ENCODE assay signal across 10 cellular contexts in the genomic region with DNA sequence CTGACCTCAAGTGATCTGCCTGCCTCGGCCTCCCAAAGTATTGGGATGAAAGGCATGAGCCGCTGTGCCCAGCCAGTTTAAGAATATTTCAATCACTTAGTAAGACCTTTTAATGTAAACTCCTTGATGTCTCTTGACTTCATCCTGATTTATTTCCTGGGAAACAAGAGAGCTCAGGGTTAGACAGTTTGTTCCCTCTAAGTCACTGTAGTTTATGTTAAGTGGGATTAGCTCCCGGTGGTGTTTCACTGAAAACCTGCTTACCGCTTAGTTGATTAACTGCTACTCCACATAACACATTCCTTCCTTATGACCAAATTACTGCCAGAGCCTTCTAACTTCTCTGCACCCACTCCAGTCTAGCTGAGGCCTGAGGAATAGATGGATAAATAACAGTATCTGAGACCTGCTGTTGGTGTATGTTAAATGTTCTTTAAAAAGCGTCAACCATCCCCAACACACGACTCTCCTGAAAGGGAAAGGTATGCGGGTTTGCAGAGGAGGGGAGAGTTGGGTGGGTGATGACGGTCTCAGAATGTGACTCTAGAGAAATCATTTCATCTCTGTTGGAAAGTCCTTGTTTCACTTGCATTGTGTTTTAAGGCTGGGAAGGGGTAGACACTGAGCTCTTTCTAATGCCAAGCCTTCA. TPM values are rescaled to one million over a fixed set of nuclear protein-coding genes. Genes with fewer than 3 reads are reported as not detected.
DNase-seq lines count a peak whose midpoint lies in the region; ATAC-seq and TF ChIP-seq lines count a peak whose summit lies in the region.
"Had no signal": no experiment of that assay in that cellular context is flagged by ENCODE, and none has a peak within 500 bp of the region (broad histone marks: within the 10 kb centered on the region; RNA-seq: fewer than 3 reads in every experiment).

No MANE protein-coding gene starts in this region.

- peaks cover 86% of the 10 kb centered on the region for H3K4me1 ChIP-seq in body of pancreas
- peaks cover 16 to 44% of the 10 kb centered on the region in 2 donors for H3K4me1 ChIP-seq in left lung
- H3K4me1 ChIP-seq in upper lobe of right lung: peaks cover 30% of the 10 kb centered on the region

- peak overlapping the region; percentile 12 to 49 (median 23) for H3K27ac ChIP-seq in body of pancreas
- H3K27ac ChIP-seq in left lung: peak overlapping the region; percentile 46 to 63
- peak overlapping the region; percentile 61 for H3K27ac ChIP-seq in upper lobe of right lung

- TF ChIP-seq POLR2A in body of pancreas (IDR thresholded peaks at IDR 0.05): no peak

- intact Hi-C loops in body of pancreas (cut with DNase I) (no loop called here), left lung (cut with DNase I) (no loop called here), upper lobe of right lung (cut with DNase I) (no loop called here)

- no peaks in the 10 kb centered on the region for H3K9me3 ChIP-seq in body of pancreas
- no peaks in the 10 kb centered on the region for H3K9me3 ChIP-seq in left lung
- no peaks in the 10 kb centered on the region for H3K9me3 ChIP-seq in upper lobe of right lung
- H3K9me3 ChIP-seq: pancreas had no signal

- WGBS in body of pancreas, 2 donors: 66 to 78% methylated on average over 8 of the region's 8 CpGs

- ATAC-seq in body of pancreas: peak; percentile 16
- ATAC-seq in left lung: peak; percentile 74
- peak; percentile 57 for ATAC-seq in upper lobe of right lung
- no peak for ATAC-seq in HG02884 (IDR thresholded peaks at IDR 0.05; ENCODE audit: unreplicated experiment)
- ATAC-seq in HG03571 (IDR thresholded peaks at IDR 0.05; ENCODE audit: unreplicated experiment): no peak

- DNase-seq in NCI-H1417 (lab: John Stamatoyannopoulos, UW) (peak in 2 of 3 experiments; percentile 32 to 60), NCI-H1417 treated with DMSO at 0.1 percent for 48 hours (lab: John Stamatoyannopoulos, UW) (no peak), body of pancreas (no peak), left lung (no peak), upper lobe of right lung (no peak), DMS79 treated with DMSO at 0.1 percent for 48 hours (lab: John Stamatoyannopoulos, UW) (no peak)
- DNase-seq: activated CD4-positive, CD25-positive, alpha-beta regulatory T cell; pancreas had no signal

- H3K36me3 ChIP-seq in body of pancreas (replicated peaks in 1 of 2; ENCODE audit: insufficient read depth in 1 of 2, low read depth in 2 of 2) (no peaks in the 10 kb centered on the region), left lung (no peaks in the 10 kb centered on the region), upper lobe of right lung (no peaks in the 10 kb centered on the region)
- H3K36me3 ChIP-seq: pancreas had no signal

- H3K27me3 ChIP-seq in body of pancreas: no peaks in the 10 kb centered on the region
- H3K27me3 ChIP-seq in left lung: no peaks in the 10 kb centered on the region
- H3K27me3 ChIP-seq in upper lobe of right lung: no peaks in the 10 kb centered on the region
- H3K27me3 ChIP-seq: pancreas had no signal

- TF ChIP-seq CTCF in body of pancreas (IDR thresholded peaks at IDR 0.05): no peak
- no peak for TF ChIP-seq CTCF in left lung (IDR thresholded peaks at IDR 0.05)
- TF ChIP-seq CTCF in upper lobe of right lung (IDR thresholded peaks at IDR 0.05): no peak

- H3K4me3 ChIP-seq in body of pancreas (no peak overlapping the region), left lung (no peak overlapping the region), upper lobe of right lung (no peak overlapping the region)
- H3K4me3 ChIP-seq: pancreas had no signal

RNA-seq across cellular contexts. Expression of a gene that starts 48.7 kb away (rescaled TPM):
- 10 to 100 TPM; 21.3 to 28.0 TPM for total RNA-seq in body of pancreas
- total RNA-seq in left lung: 10 to 100 TPM; 57.9 to 60.8 TPM
- 61.8 TPM for total RNA-seq in upper lobe of right lung

Comparison
In these comparisons a context has a peak if more than half of its experiments do, and no peak if none do; other contexts are left out.
1. DNase-seq: peak in NCI-H1417 (2 of 3); none in NCI-H1417 treated with DMSO at 0.1 percent for 48 hours (single experiment), body of pancreas (0 of 4), left lung (0 of 2), upper lobe of right lung (single experiment) and DMS79 treated with DMSO at 0.1 percent for 48 hours (single experiment).
2. ATAC-seq: peak in body of pancreas (single experiment), left lung (single experiment) and upper lobe of right lung (single experiment); none in HG02884 (single experiment) and HG03571 (single experiment).
3. Peak in every context shown above with its lines, with median percentiles within 50 percentile points of each other: H3K27ac ChIP-seq.